23 cellular contexts compared by ENCODE assay signal in the genomic region with DNA sequence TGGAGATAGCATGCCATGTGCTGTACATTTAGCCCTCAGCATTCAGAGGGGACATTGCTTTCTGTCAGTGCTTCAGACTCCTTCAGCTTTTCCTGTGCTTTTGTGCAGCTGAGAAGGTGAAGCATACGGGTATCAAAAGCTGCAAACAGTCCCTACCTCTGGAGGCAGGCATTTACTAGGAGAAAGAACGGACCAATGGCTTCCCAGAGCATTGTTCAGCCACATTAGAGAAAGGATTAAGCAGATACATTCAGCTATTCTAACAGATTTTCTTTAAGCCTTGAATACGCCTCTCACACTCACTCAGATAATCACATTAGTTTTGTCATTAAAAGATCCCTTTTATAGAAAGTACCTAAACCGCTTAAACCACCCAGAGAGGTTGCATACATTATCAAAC.
"Had no signal": no experiment of that assay in that cellular context is flagged by ENCODE, and none has a peak within 500 bp of the region (broad histone marks: within the 10 kb centered on the region; RNA-seq: fewer than 3 reads in every experiment).

No MANE protein-coding gene starts in this region.

- H3K27me3 ChIP-seq: cardiac muscle cell, hepatocyte, right lobe of liver had no signal

- H3K27ac Mint-ChIP-seq: activated CD4-positive, alpha-beta memory T cell treated with anti-CD3 and anti-CD28 coated beads for 36 hours; activated naive CD4-positive, alpha-beta T cell treated with anti-CD3 and anti-CD28 coated beads for 36 hours; activated naive CD8-positive, alpha-beta T cell treated with anti-CD3 and anti-CD28 coated beads, Interleukin-2, amount 10 ng/mL, durations not matched to agents 7 days and 5 days; activated T-cell treated with anti-CD3 and anti-CD28 coated beads, Interleukin-2, amount 50 U/mL, for 72 hours; naive thymus-derived CD8-positive, alpha-beta T cell; stimulated activated effector memory CD8-positive, alpha-beta T cell treated with anti-CD3 and anti-CD28 coated beads, Interleukin-12 subunit alpha, Interleukin-12 subunit beta, amount 100 ng/mL, for 72 hours; stimulated activated naive CD8-positive, alpha-beta T cell treated with anti-CD3 and anti-CD28 coated beads, Interleukin-15, amount 100 ng/mL, for 72 hours; T-helper 17 cell had no signal

- H3K9ac ChIP-seq: parathyroid adenoma had no signal

- H3K36me3 Mint-ChIP-seq: activated CD4-positive, alpha-beta memory T cell treated with anti-CD3 and anti-CD28 coated beads for 36 hours; activated naive CD8-positive, alpha-beta T cell treated with anti-CD3 and anti-CD28 coated beads, Interleukin-2, amount 10 ng/mL, durations not matched to agents 7 days and 5 days; naive thymus-derived CD8-positive, alpha-beta T cell; stimulated activated effector memory CD8-positive, alpha-beta T cell treated with anti-CD3 and anti-CD28 coated beads, Interleukin-12 subunit alpha, Interleukin-12 subunit beta, amount 100 ng/mL, for 72 hours had no signal

- H3K4me3 Mint-ChIP-seq: activated CD4-positive, alpha-beta memory T cell treated with anti-CD3 and anti-CD28 coated beads for 36 hours; activated naive CD4-positive, alpha-beta T cell treated with anti-CD3 and anti-CD28 coated beads for 36 hours; activated naive CD8-positive, alpha-beta T cell treated with anti-CD3 and anti-CD28 coated beads, Interleukin-2, amount 10 ng/mL, durations not matched to agents 7 days and 5 days; activated T-cell treated with anti-CD3 and anti-CD28 coated beads, Interleukin-2, amount 50 U/mL, for 72 hours; dendritic cell treated with granulocyte-macrophage colony-stimulating factor and Interleukin-4, amounts not matched to agents 40 ng/mL and 50 ng/mL, for 4 days; naive thymus-derived CD8-positive, alpha-beta T cell; stimulated activated effector memory CD8-positive, alpha-beta T cell treated with anti-CD3 and anti-CD28 coated beads, Interleukin-12 subunit alpha, Interleukin-12 subunit beta, amount 100 ng/mL, for 72 hours; stimulated activated naive CD8-positive, alpha-beta T cell treated with anti-CD3 and anti-CD28 coated beads, Interleukin-15, amount 100 ng/mL, for 72 hours; T-helper 17 cell had no signal

- H3K4me1 ChIP-seq: left ventricle myocardium inferior, parathyroid adenoma, right lobe of liver, tibial artery had no signal

- DNase-seq: activated CD4-positive, alpha-beta memory T cell treated with anti-CD3 and anti-CD28 coated beads for 36 hours; activated CD4-positive, alpha-beta T cell treated with anti-CD3 and anti-CD28 coated beads for 48 hours; activated effector memory CD4-positive, alpha-beta T cell treated with Interleukin-2 at 50 U/mL for 16 hours; activated naive CD4-positive, alpha-beta T cell treated with anti-CD3 and anti-CD28 coated beads for 36 hours; activated naive CD8-positive, alpha-beta T cell treated with anti-CD3 and anti-CD28 coated beads, Interleukin-2, amount 10 ng/mL, durations not matched to agents 7 days and 5 days; activated T-cell treated with anti-CD3 and anti-CD28 coated beads, Interleukin-2, amount 50 U/mL, for 72 hours; effector memory CD4-positive, alpha-beta T cell; foreskin melanocyte; kidney glomerular epithelial cell; left ventricle myocardium inferior; naive thymus-derived CD8-positive, alpha-beta T cell; right lobe of liver; stimulated activated CD4-positive, alpha-beta T cell treated with anti-CD3 and anti-CD28 coated beads, Interleukin-1b, Interleukin-23, amount 100 ng/mL, for 48 hours; stimulated activated naive CD8-positive, alpha-beta T cell treated with anti-CD3 and anti-CD28 coated beads, Interleukin-15, amount 100 ng/mL, for 72 hours; T-helper 17 cell; tibial artery had no signal

- H3K9me3 Mint-ChIP-seq: activated CD4-positive, alpha-beta memory T cell treated with anti-CD3 and anti-CD28 coated beads for 36 hours; activated naive CD4-positive, alpha-beta T cell treated with anti-CD3 and anti-CD28 coated beads for 36 hours; activated naive CD8-positive, alpha-beta T cell treated with anti-CD3 and anti-CD28 coated beads, Interleukin-2, amount 10 ng/mL, durations not matched to agents 7 days and 5 days; activated T-cell treated with anti-CD3 and anti-CD28 coated beads, Interleukin-2, amount 50 U/mL, for 72 hours; dendritic cell treated with granulocyte-macrophage colony-stimulating factor and Interleukin-4, amounts not matched to agents 40 ng/mL and 50 ng/mL, for 4 days; naive thymus-derived CD8-positive, alpha-beta T cell; stimulated activated effector memory CD8-positive, alpha-beta T cell treated with anti-CD3 and anti-CD28 coated beads, Interleukin-12 subunit alpha, Interleukin-12 subunit beta, amount 100 ng/mL, for 72 hours; stimulated activated naive CD8-positive, alpha-beta T cell treated with anti-CD3 and anti-CD28 coated beads, Interleukin-15, amount 100 ng/mL, for 72 hours had no signal

- H3K4me1 Mint-ChIP-seq: activated naive CD8-positive, alpha-beta T cell treated with anti-CD3 and anti-CD28 coated beads, Interleukin-2, amount 10 ng/mL, durations not matched to agents 7 days and 5 days; naive thymus-derived CD8-positive, alpha-beta T cell; stimulated activated effector memory CD8-positive, alpha-beta T cell treated with anti-CD3 and anti-CD28 coated beads, Interleukin-12 subunit alpha, Interleukin-12 subunit beta, amount 100 ng/mL, for 72 hours; stimulated activated naive CD8-positive, alpha-beta T cell treated with anti-CD3 and anti-CD28 coated beads, Interleukin-15, amount 100 ng/mL, for 72 hours had no signal

- H3K4me3 ChIP-seq: cardiac muscle cell, hepatocyte, left ventricle myocardium inferior, right lobe of liver, skin epidermis, tibial artery had no signal

- H3K36me3 ChIP-seq: cardiac muscle cell, left ventricle myocardium inferior, right lobe of liver, tibial artery had no signal

- H3K9me3 ChIP-seq: left ventricle myocardium inferior, right lobe of liver, tibial artery had no signal

- H3K27ac ChIP-seq: cardiac muscle cell, hepatocyte, left ventricle myocardium inferior, parathyroid adenoma, right lobe of liver, skin epidermis, tibial artery had no signal

- ATAC-seq: activated T-cell treated with anti-CD3 and anti-CD28 coated beads, Interleukin-2, amount 50 U/mL, for 72 hours; esophagus mucosa; naive thymus-derived CD8-positive, alpha-beta T cell; right lobe of liver; stimulated activated effector memory CD8-positive, alpha-beta T cell treated with anti-CD3 and anti-CD28 coated beads, Interleukin-12 subunit alpha, Interleukin-12 subunit beta, amount 100 ng/mL, for 72 hours; stimulated activated naive CD8-positive, alpha-beta T cell treated with anti-CD3 and anti-CD28 coated beads, Interleukin-15, amount 100 ng/mL, for 72 hours; T-helper 17 cell had no signal
